ENCODE assay signal across 8 cellular contexts in the genomic region with DNA sequence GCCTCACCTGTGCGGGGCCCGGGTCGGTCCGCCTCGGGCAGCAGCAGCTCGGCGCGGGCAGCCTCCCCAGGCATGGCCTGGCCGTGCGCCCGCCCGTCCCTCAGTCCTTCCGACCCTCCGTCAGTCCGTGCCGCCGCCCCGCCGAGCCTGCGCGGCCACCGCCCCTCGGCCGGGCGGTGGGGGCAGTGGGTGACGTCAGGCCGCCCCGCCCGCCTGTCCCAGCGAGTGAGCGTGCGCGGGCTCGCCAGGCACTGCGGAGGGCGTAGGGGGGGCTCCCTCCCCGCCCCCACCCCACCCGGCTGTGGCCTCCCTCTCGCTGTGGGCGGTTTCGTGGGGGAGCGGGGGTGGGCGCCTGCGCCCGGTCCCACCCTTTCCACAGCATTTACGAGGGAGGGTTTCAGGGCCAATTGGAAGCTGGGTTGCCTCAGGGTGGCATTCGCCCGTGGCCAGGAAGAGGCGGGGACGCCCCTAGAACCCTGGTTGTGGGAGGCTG. TPM values are rescaled to one million over a fixed set of nuclear protein-coding genes. Genes with fewer than 3 reads are reported as not detected.
DNase-seq lines count a peak whose midpoint lies in the region; ATAC-seq and TF ChIP-seq lines count a peak whose summit lies in the region.

A gene with protein sequence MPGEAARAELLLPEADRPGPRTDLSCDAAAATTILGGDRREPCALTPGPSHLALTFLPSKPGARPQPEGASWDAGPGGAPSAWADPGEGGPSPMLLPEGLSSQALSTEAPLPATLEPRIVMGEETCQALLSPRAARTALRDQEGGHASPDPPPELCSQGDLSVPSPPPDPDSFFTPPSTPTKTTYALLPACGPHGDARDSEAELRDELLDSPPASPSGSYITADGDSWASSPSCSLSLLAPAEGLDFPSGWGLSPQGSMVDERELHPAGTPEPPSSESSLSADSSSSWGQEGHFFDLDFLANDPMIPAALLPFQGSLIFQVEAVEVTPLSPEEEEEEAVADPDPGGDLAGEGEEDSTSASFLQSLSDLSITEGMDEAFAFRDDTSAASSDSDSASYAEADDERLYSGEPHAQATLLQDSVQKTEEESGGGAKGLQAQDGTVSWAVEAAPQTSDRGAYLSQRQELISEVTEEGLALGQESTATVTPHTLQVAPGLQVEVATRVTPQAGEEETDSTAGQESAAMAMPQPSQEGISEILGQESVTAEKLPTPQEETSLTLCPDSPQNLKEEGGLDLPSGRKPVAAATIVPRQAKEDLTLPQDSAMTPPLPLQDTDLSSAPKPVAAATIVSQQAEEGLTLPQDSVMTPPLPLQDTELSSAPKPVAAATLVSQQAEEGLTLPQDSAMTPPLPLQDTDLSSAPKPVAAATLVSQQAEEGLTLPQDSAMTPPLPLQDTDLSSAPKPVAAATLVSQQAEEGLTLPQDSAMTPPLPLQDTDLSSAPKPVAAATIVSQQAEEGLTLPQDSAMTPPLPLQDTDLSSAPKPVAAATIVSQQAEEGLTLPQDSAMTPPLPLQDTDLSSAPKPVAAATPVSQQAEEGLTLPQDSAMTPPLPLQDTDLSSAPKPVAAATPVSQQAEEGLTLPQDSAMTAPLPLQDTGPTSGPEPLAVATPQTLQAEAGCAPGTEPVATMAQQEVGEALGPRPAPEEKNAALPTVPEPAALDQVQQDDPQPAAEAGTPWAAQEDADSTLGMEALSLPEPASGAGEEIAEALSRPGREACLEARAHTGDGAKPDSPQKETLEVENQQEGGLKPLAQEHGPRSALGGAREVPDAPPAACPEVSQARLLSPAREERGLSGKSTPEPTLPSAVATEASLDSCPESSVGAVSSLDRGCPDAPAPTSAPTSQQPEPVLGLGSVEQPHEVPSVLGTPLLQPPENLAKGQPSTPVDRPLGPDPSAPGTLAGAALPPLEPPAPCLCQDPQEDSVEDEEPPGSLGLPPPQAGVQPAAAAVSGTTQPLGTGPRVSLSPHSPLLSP (N-terminal part only) (minus strand): TSS at position 149 of the 493 bp plus-strand sequence. CDS start 75 bp downstream, at position 74.

- TF ChIP-seq CTCF in breast epithelium (IDR thresholded peaks at IDR 0.05) (no peak), MCF 10A (IDR thresholded peaks at IDR 0.05; ENCODE audit: unreplicated experiment) (no peak)

- no peak for DNase-seq in breast epithelium (ENCODE audit: low spot score in 2 of 2)
- DNase-seq in MCF 10A (ENCODE audit: unreplicated experiment), result no peak
- DNase-seq in activated CD4-positive, alpha-beta memory T cell treated with anti-CD3 and anti-CD28 coated beads, Interleukin-2, amount 10 ng/mL, durations not matched to agents 7 days and 5 days, result no peak
- DNase-seq in fibroblast of peridontal ligament (ENCODE audit: extremely low read depth), result peak; percentile 36
- no peak for DNase-seq in naive thymus-derived CD4-positive, alpha-beta T cell
- DNase-seq in ecto neural progenitor cell (ENCODE audit: low spot score), result no peak
- no peak for DNase-seq in NCI-H524 treated with DMSO at 0.1 percent for 48 hours (lab: John Stamatoyannopoulos, UW)
- DNase-seq in stimulated activated naive CD4-positive, alpha-beta T cell (lab: John Stamatoyannopoulos, UW), result no peak

- no peaks in the 10 kb centered on the region for H3K4me1 ChIP-seq in breast epithelium
- H3K4me1 ChIP-seq in naive thymus-derived CD4-positive, alpha-beta T cell (ENCODE audit: control insufficient read depth in 2 of 2, insufficient read depth in 2 of 2, low read length in 2 of 2), result peaks cover 0 to 11% of the 10 kb centered on the region in 2 donors

- TF ChIP-seq POLR2A in breast epithelium (IDR thresholded peaks at IDR 0.05), result no peak

- no peak within 1 kb of the TSS for H3K27ac Mint-ChIP-seq in MCF 10A (ENCODE audit: low read depth, unreplicated experiment)
- no peak within 1 kb of the TSS for H3K27ac Mint-ChIP-seq in activated CD4-positive, alpha-beta memory T cell treated with anti-CD3 and anti-CD28 coated beads, Interleukin-2, amount 10 ng/mL, durations not matched to agents 7 days and 5 days
- peak within 1 kb of the TSS in 4 of 9 donors; percentile 44 to 60 (median 50) for H3K27ac Mint-ChIP-seq in naive thymus-derived CD4-positive, alpha-beta T cell

- BruUV-seq in MCF 10A (replicated peaks; lab: Mats Ljungman, UMichigan), result no TSS peak

- H3K27ac ChIP-seq in breast epithelium, result peak within 1 kb of the TSS; percentile 60 to 85
- no peak within 1 kb of the TSS for H3K27ac ChIP-seq in naive thymus-derived CD4-positive, alpha-beta T cell (ENCODE audit: low read depth, low read length)

- no peaks in the 10 kb centered on the region for H3K27me3 ChIP-seq in breast epithelium
- H3K27me3 ChIP-seq in naive thymus-derived CD4-positive, alpha-beta T cell (ENCODE audit: control insufficient read depth in 2 of 2, insufficient read depth in 2 of 2, low read length in 2 of 2), result no peaks in the 10 kb centered on the region

- ATAC-seq in naive thymus-derived CD4-positive, alpha-beta T cell, result peak; percentile 57

- CTCF ChIA-PET in MCF 10A (lab: Yijun Ruan, JAX), result interaction anchor here (0.6 kb wide), 2 partner anchors 281 to 501 kb away, joined by 3 read pairs; no protein-coding TSS in a partner anchor
- CTCF ChIA-PET in activated CD4-positive, alpha-beta memory T cell treated with anti-CD3 and anti-CD28 coated beads, Interleukin-2, amount 10 ng/mL, durations not matched to agents 7 days and 5 days (lab: Charles Lee), result interaction anchor here (3.2 kb wide), 1 partner anchor 47 kb away, joined by 10 read pairs; no protein-coding TSS in a partner anchor
- CTCF ChIA-PET in naive thymus-derived CD4-positive, alpha-beta T cell (lab: Charles Lee), result no interaction called here

- POLR2A ChIA-PET in MCF 10A (lab: Yijun Ruan, JAX), result no interaction called here
- POLR2A ChIA-PET in activated CD4-positive, alpha-beta memory T cell treated with anti-CD3 and anti-CD28 coated beads, Interleukin-2, amount 10 ng/mL, durations not matched to agents 7 days and 5 days (lab: Charles Lee), result interaction anchor here (0.9 to 1.0 kb wide), 2 partner anchors 23 to 88 kb away, joined by 4 to 5 read pairs; a partner anchor contains a TSS
- POLR2A ChIA-PET in naive thymus-derived CD4-positive, alpha-beta T cell (lab: Charles Lee), result interaction anchor here (0.7 kb wide), 1 partner anchor 88 kb away, joined by 3 read pairs; no protein-coding TSS in a partner anchor

- no peaks in the 10 kb centered on the region for H3K9me3 ChIP-seq in breast epithelium
- no peaks in the 10 kb centered on the region for H3K9me3 ChIP-seq in naive thymus-derived CD4-positive, alpha-beta T cell (ENCODE audit: control insufficient read depth in 2 of 3, low read length in 3 of 3)

- H3K36me3 ChIP-seq in breast epithelium, result no peaks in the 10 kb centered on the region
- no peaks in the 10 kb centered on the region for H3K36me3 ChIP-seq in naive thymus-derived CD4-positive, alpha-beta T cell (ENCODE audit: control insufficient read depth in 2 of 3, insufficient read depth in 3 of 3, low read length in 3 of 3)

- H3K9me3 Mint-ChIP-seq in MCF 10A (ENCODE audit: unreplicated experiment), result no peaks in the 10 kb centered on the region
- H3K9me3 Mint-ChIP-seq in activated CD4-positive, alpha-beta memory T cell treated with anti-CD3 and anti-CD28 coated beads, Interleukin-2, amount 10 ng/mL, durations not matched to agents 7 days and 5 days, result no peaks in the 10 kb centered on the region
- peaks cover 0 to 14% (median 4%) of the 10 kb centered on the region in 11 donors for H3K9me3 Mint-ChIP-seq in naive thymus-derived CD4-positive, alpha-beta T cell

- no peak within 1 kb of the TSS for H3K4me3 Mint-ChIP-seq in MCF 10A (ENCODE audit: unreplicated experiment)
- H3K4me3 Mint-ChIP-seq in activated CD4-positive, alpha-beta memory T cell treated with anti-CD3 and anti-CD28 coated beads, Interleukin-2, amount 10 ng/mL, durations not matched to agents 7 days and 5 days, result peak within 1 kb of the TSS; percentile 47
- peak within 1 kb of the TSS; percentile 51 to 79 (median 70) for H3K4me3 Mint-ChIP-seq in naive thymus-derived CD4-positive, alpha-beta T cell

- intact Hi-C loops in breast epithelium (cut with DNase I; ENCODE audit: low total_unique reads), result loop anchor here (10.0 kb wide), 1 partner anchor 1766 kb away; no protein-coding TSS in a partner anchor
- intact Hi-C loops in MCF 10A (cut with micrococcal nuclease), result no loop called here
- intact Hi-C loops in naive thymus-derived CD4-positive, alpha-beta T cell (cut with micrococcal nuclease), result loop anchor here in 1 of 2 donors (1.0 kb wide), 1 partner anchor 204 kb away; a partner anchor contains a TSS

- H3K4me3 ChIP-seq in breast epithelium, result peak within 1 kb of the TSS; percentile 52 to 83 (median 62)
- peak within 1 kb of the TSS; percentile 51 for H3K4me3 ChIP-seq in naive thymus-derived CD4-positive, alpha-beta T cell (ENCODE audit: low read length)

- peaks cover 12% of the 10 kb centered on the region for H3K4me1 Mint-ChIP-seq in MCF 10A (ENCODE audit: insufficient read depth, unreplicated experiment)
- peaks cover 8% of the 10 kb centered on the region for H3K4me1 Mint-ChIP-seq in activated CD4-positive, alpha-beta memory T cell treated with anti-CD3 and anti-CD28 coated beads, Interleukin-2, amount 10 ng/mL, durations not matched to agents 7 days and 5 days
- H3K4me1 Mint-ChIP-seq in naive thymus-derived CD4-positive, alpha-beta T cell, result peaks cover 0 to 9% (median 8%) of the 10 kb centered on the region in 7 donors

- no peaks in the 10 kb centered on the region for H3K36me3 Mint-ChIP-seq in MCF 10A (ENCODE audit: insufficient read depth, unreplicated experiment)
- H3K36me3 Mint-ChIP-seq in activated CD4-positive, alpha-beta memory T cell treated with anti-CD3 and anti-CD28 coated beads, Interleukin-2, amount 10 ng/mL, durations not matched to agents 7 days and 5 days (ENCODE audit: low read depth), result peaks cover 4% of the 10 kb centered on the region
- H3K36me3 Mint-ChIP-seq in naive thymus-derived CD4-positive, alpha-beta T cell, result peaks cover 0 to 7% (median 1%) of the 10 kb centered on the region in 5 donors

- H3K27me3 Mint-ChIP-seq in MCF 10A (ENCODE audit: insufficient read depth, unreplicated experiment), result no peaks in the 10 kb centered on the region
- H3K27me3 Mint-ChIP-seq in activated CD4-positive, alpha-beta memory T cell treated with anti-CD3 and anti-CD28 coated beads, Interleukin-2, amount 10 ng/mL, durations not matched to agents 7 days and 5 days, result peaks cover 38% of the 10 kb centered on the region
- peaks cover 7 to 41% (median 8%) of the 10 kb centered on the region in 5 donors for H3K27me3 Mint-ChIP-seq in naive thymus-derived CD4-positive, alpha-beta T cell

RNA-seq across cellular contexts. Expression of the gene that starts here (rescaled TPM):
- total RNA-seq in breast epithelium (1 to 10 TPM; 1.2 to 7.5 (median 3.2) TPM), MCF 10A (2022) (not detected in 2 replicates)
- total RNA-seq in activated CD4-positive, alpha-beta memory T cell treated with anti-CD3 and anti-CD28 coated beads, Interleukin-2, amount 10 ng/mL, durations not matched to agents 7 days and 5 days, result under 1 TPM in 1 of 2 experiments, not detected in 1; 0.60 TPM
- under 1 TPM in 1 of 5 experiments, not detected in 4; 0.15 TPM for total RNA-seq in naive thymus-derived CD4-positive, alpha-beta T cell
- under 1 TPM in 1 of 2 donors, not detected in 1; 0.08 TPM for polyA plus RNA-seq in naive thymus-derived CD4-positive, alpha-beta T cell

Comparison
In these comparisons a context has a peak if more than half of its experiments do, and no peak if none do; other contexts are left out.
1. Peak in ATAC-seq and H3K4me3 ChIP-seq in naive thymus-derived CD4-positive, alpha-beta T cell; RNA of the gene not detected or under 1 TPM.